ENCODE assay signal across 1 cellular context in genomic region chr1:43933386-43934278, GRCh38.
TF ChIP-seq lines count a peak whose summit lies in the region.

ARTN (plus strand) TSS chr1:43933801; CDS start chr1:43935657, 1,856 bp downstream.

TF ChIP-seq in HepG2, 621 proteins besides CTCF, POLR2A, EP300 and RAD21 (continued from another document and continues in another):
- TF ChIP-seq HNF1A (IDR thresholded peaks at IDR 0.05; ENCODE audit: low read depth), result no peak
- TF ChIP-seq HNF1A (CRISPR knock-in tag; IDR thresholded peaks at IDR 0.05; ENCODE audit: borderline replicate concordance), result no peak
- no peak for TF ChIP-seq ZUFSP (CRISPR knock-in tag; IDR thresholded peaks at IDR 0.05; ENCODE audit: borderline replicate concordance)
- TF ChIP-seq PCBP2 (optimal IDR thresholded peaks at IDR 0.05; ENCODE audit: low read depth, low read length, poor library complexity, severe bottlenecking), result no peak
- TF ChIP-seq ZSCAN21 (CRISPR knock-in tag; IDR thresholded peaks at IDR 0.05; ENCODE audit: borderline replicate concordance), result peak; percentile 39; the same call in 1 of the 2 replicates
- no peak for TF ChIP-seq ZNF510 (CRISPR knock-in tag; IDR thresholded peaks at IDR 0.05; ENCODE audit: low read depth)
- TF ChIP-seq AGO1 (IDR thresholded peaks at IDR 0.05; ENCODE audit: low read depth, low read length, poor library complexity, severe bottlenecking), result no peak
- TF ChIP-seq RBM39 (IDR thresholded peaks at IDR 0.05; ENCODE audit: low read depth, low read length, poor library complexity, severe bottlenecking), result peak; percentile 43
- no peak for TF ChIP-seq RBAK (CRISPR knock-in tag; IDR thresholded peaks at IDR 0.05)
- no peak for TF ChIP-seq HDAC1 (CRISPR knock-in tag; IDR thresholded peaks at IDR 0.05)
- TF ChIP-seq ZBTB7A (CRISPR knock-in tag; IDR thresholded peaks at IDR 0.05), result 0 out of 2 replicates have a peak, but pooled peaks have one; percentile 26
- TF ChIP-seq ZFY (CRISPR knock-in tag; IDR thresholded peaks at IDR 0.05), result 0 out of 2 replicates have a peak, but pooled peaks have one; percentile 17
- TF ChIP-seq ARID3A (IDR thresholded peaks at IDR 0.05; ENCODE audit: low read depth, low read length), result no peak
- no peak for TF ChIP-seq ZNF431 (CRISPR knock-in tag; IDR thresholded peaks at IDR 0.05; ENCODE audit: borderline replicate concordance, low read depth)
- TF ChIP-seq KLF9 (CRISPR knock-in tag; IDR thresholded peaks at IDR 0.05; ENCODE audit: low read depth), result no peak
- 0 out of 2 replicates have a peak, but pooled peaks have one; percentile 14 for TF ChIP-seq BCL3 (CRISPR knock-in tag; IDR thresholded peaks at IDR 0.05)
- TF ChIP-seq KMT2A (CRISPR knock-in tag; IDR thresholded peaks at IDR 0.05), result no peak
- 0 out of 2 replicates have a peak, but pooled peaks have one; percentile 51 for TF ChIP-seq EEA1 (CRISPR knock-in tag; IDR thresholded peaks at IDR 0.05; ENCODE audit: borderline replicate concordance)
- TF ChIP-seq ZNF709 (CRISPR knock-in tag; IDR thresholded peaks at IDR 0.05), result 0 out of 2 replicates have a peak, but pooled peaks have one; percentile 37
- TF ChIP-seq ZNF891 (CRISPR knock-in tag; IDR thresholded peaks at IDR 0.05), result 0 out of 2 replicates have a peak, but pooled peaks have one; percentile 6
- no peak for TF ChIP-seq ZNF362 (CRISPR knock-in tag; IDR thresholded peaks at IDR 0.05; ENCODE audit: borderline replicate concordance)
- TF ChIP-seq ZHX2 (IDR thresholded peaks at IDR 0.05; ENCODE audit: low read depth), result no peak
- TF ChIP-seq ZHX2 (CRISPR knock-in tag; IDR thresholded peaks at IDR 0.05; ENCODE audit: borderline replicate concordance), result no peak
- TF ChIP-seq ZBTB1 (CRISPR knock-in tag; IDR thresholded peaks at IDR 0.05; ENCODE audit: borderline replicate concordance), result no peak
- TF ChIP-seq HES4 (CRISPR knock-in tag; IDR thresholded peaks at IDR 0.05; ENCODE audit: borderline replicate concordance), result peak; percentile 11; the same call in 1 of the 2 replicates
- peak; percentile 4 for TF ChIP-seq AGO2 (optimal IDR thresholded peaks at IDR 0.05; ENCODE audit: low read depth, low read length)
- TF ChIP-seq TIGD3 (CRISPR knock-in tag; IDR thresholded peaks at IDR 0.05; ENCODE audit: borderline replicate concordance), result no peak
- no peak for TF ChIP-seq TEAD2 (CRISPR knock-in tag; IDR thresholded peaks at IDR 0.05)
- peak; percentile 31; the same call in 1 of the 2 replicates for TF ChIP-seq ISL2 (CRISPR knock-in tag; IDR thresholded peaks at IDR 0.05)
- no peak for TF ChIP-seq MLX (CRISPR knock-in tag; IDR thresholded peaks at IDR 0.05)
- TF ChIP-seq ZNF567 (CRISPR knock-in tag; IDR thresholded peaks at IDR 0.05; ENCODE audit: borderline replicate concordance), result no peak
- no peak for TF ChIP-seq MED8 (CRISPR knock-in tag; IDR thresholded peaks at IDR 0.05; ENCODE audit: insufficient replicate concordance)
- TF ChIP-seq ZNF678 (CRISPR knock-in tag; IDR thresholded peaks at IDR 0.05), result no peak
- TF ChIP-seq ZNF121 (CRISPR knock-in tag; IDR thresholded peaks at IDR 0.05), result no peak
- TF ChIP-seq POGZ (CRISPR knock-in tag; IDR thresholded peaks at IDR 0.05), result no peak
- 0 out of 2 replicates have a peak, but pooled peaks have one; percentile 43 for TF ChIP-seq THAP7 (CRISPR knock-in tag; IDR thresholded peaks at IDR 0.05)
- no peak for TF ChIP-seq ZNF44 (CRISPR knock-in tag; IDR thresholded peaks at IDR 0.05)
- peak; percentile 44; the same call in 1 of the 2 replicates for TF ChIP-seq PATZ1 (CRISPR knock-in tag; IDR thresholded peaks at IDR 0.05)
- no peak for TF ChIP-seq NR2F2 (IDR thresholded peaks at IDR 0.05; ENCODE audit: borderline replicate concordance, low read depth)
